25 cellular contexts compared by ENCODE assay signal in genomic region chr3:27080126-27080525, GRCh38.
"Had no signal": no experiment of that assay in that cellular context is flagged by ENCODE, and none has a peak within 500 bp of the region (broad histone marks: within the 10 kb centered on the region; RNA-seq: fewer than 3 reads in every experiment).

No MANE protein-coding gene starts in this region.

- FAIRE-seq: bronchial epithelial cell, frontal cortex, islet of Langerhans had no signal

- H3K9me3 ChIP-seq: esophagus muscularis mucosa, left lung, sigmoid colon, stomach, thyroid gland, upper lobe of left lung had no signal

- H3K27me3 ChIP-seq: esophagus muscularis mucosa, left lung, sigmoid colon, stomach, thyroid gland, upper lobe of left lung had no signal

- H3K4me1 ChIP-seq: left lung, sigmoid colon, thyroid gland, upper lobe of left lung had no signal

- DNase-seq: activated CD4-positive, alpha-beta memory T cell treated with anti-CD3 and anti-CD28 coated beads, Interleukin-2, amount 10 ng/mL, durations not matched to agents 7 days and 5 days; activated CD4-positive, alpha-beta T cell treated with anti-CD3 and anti-CD28 coated beads for 1 hour; activated CD4-positive, alpha-beta T cell treated with anti-CD3 and anti-CD28 coated beads, Interleukin-2, amount 10 ng/mL, durations not matched to agents 7 days and 5 days; activated naive CD8-positive, alpha-beta T cell treated with anti-CD3 and anti-CD28 coated beads, Interleukin-2, amount 50 U/mL, for 24 hours; activated T-cell treated with anti-CD3 and anti-CD28 coated beads, Interleukin-2, amount 50 U/mL, for 48 hours; endodermal cell; left lung; mesendoderm; natural killer cell; sigmoid colon; stimulated activated CD4-positive, alpha-beta T cell treated with anti-CD3 and anti-CD28 coated beads, Interleukin-1b, Interleukin-23, amount 100 ng/mL, for 48 hours; stimulated activated CD4-positive, alpha-beta T cell treated with anti-CD3 and anti-CD28 coated beads, Interleukin-4, amount 100 ng/mL, for 4 hours; stimulated activated CD8-positive, alpha-beta memory T cell treated with anti-CD3 and anti-CD28 coated beads, Interleukin-4, amount 100 ng/mL, for 48 hours; stomach; T-helper 2 cell; thyroid gland; upper lobe of left lung had no signal

- H3K36me3 ChIP-seq: esophagus muscularis mucosa, left lung, sigmoid colon, stomach, thyroid gland, upper lobe of left lung had no signal

- H3K4me3 ChIP-seq: esophagus muscularis mucosa, left lung, lung, sigmoid colon, smooth muscle cell, stomach, thyroid gland, upper lobe of left lung had no signal

- H3K27ac ChIP-seq: esophagus muscularis mucosa, left lung, sigmoid colon, stomach, thyroid gland, upper lobe of left lung had no signal

- ATAC-seq: activated naive CD8-positive, alpha-beta T cell treated with anti-CD3 and anti-CD28 coated beads, Interleukin-2, amount 50 U/mL, for 24 hours; natural killer cell; stimulated activated memory B cell treated with anti-CD40 and anti-IgM and Interleukin-4, amounts not matched to agents 10 μg/mL and 1 μg/mL and 100 μg/mL, for 72 hours; WTC11 had no signal

- H3K4me2 ChIP-seq: smooth muscle cell had no signal
